Comparison of ENCODE assay signal across 9 cellular contexts in genomic region chr1:119001181-119002018, GRCh38. TPM values are rescaled to one million over a fixed set of nuclear protein-coding genes. Genes with fewer than 3 reads are reported as not detected.
DNase-seq lines count a peak whose midpoint lies in the region; ATAC-seq, FAIRE-seq and TF ChIP-seq lines count a peak whose summit lies in the region.
"Had no signal": no experiment of that assay in that cellular context is flagged by ENCODE, and none has a peak within 500 bp of the region (broad histone marks: within the 10 kb centered on the region; RNA-seq: fewer than 3 reads in every experiment).

No MANE protein-coding gene starts in this region.

- no peak overlapping the region for H3K14ac ChIP-seq in H1 (ENCODE audit: insufficient read length)

- no peak overlapping the region for H4K5ac ChIP-seq in H1 (ENCODE audit: insufficient read length, low read depth, low read length)

- H2BK12ac ChIP-seq in H1 (ENCODE audit: low read depth, low read length) = 0 out of 2 replicates have a peak overlapping the region, but pooled peaks have one; percentile 60

- no peaks in the 10 kb centered on the region for H3K9me3 ChIP-seq in H1 (ENCODE audit: insufficient read depth in 2 of 2, low read depth in 1 of 2, low read length in 1 of 2)
- peaks cover 0 to 3% of the 10 kb centered on the region in 2 donors for H3K9me3 ChIP-seq in muscle layer of duodenum (ENCODE audit: control insufficient read depth in 1 of 2, low read length in 2 of 2)

- H3K4me2 ChIP-seq in H1 (ENCODE audit: insufficient read depth in 1 of 2, low read depth in 2 of 2, low read length in 2 of 2) = peak overlapping the region; percentile 68 to 85

- peaks cover 96 to 100% (median 99%) of the 10 kb centered on the region in 4 experiments for H3K27me3 ChIP-seq in H1 (replicated peaks in 1 of 4; ENCODE audit: control insufficient read depth in 3 of 4, extremely low read depth in 1 of 4, insufficient read depth in 3 of 4, low read length in 3 of 4)
- H3K27me3 ChIP-seq in muscle layer of duodenum (ENCODE audit: low read depth, low read length) = peaks cover 93% of the 10 kb centered on the region

- no peak overlapping the region for H3K9ac ChIP-seq in H1 (replicated peaks in 1 of 4; ENCODE audit: extremely low read depth in 1 of 4, low read depth in 3 of 4, low read length in 3 of 4)

- no peaks in the 10 kb centered on the region for H3K79me1 ChIP-seq in H1 (ENCODE audit: low read depth, low read length)

- no peak for TF ChIP-seq RAD21 in H1 (IDR thresholded peaks at IDR 0.05 in 1 of 2, conservative IDR thresholded peaks at IDR 0.05 in 1 of 2; ENCODE audit: low read depth in 2 of 2, low read length in 2 of 2)

- FAIRE-seq in H1 (lab: Jason Lieb, UNC) (no peak), H54 (lab: Jason Lieb, UNC) (no peak)

- TF ChIP-seq POLR2A in H1 (IDR thresholded peaks at IDR 0.05; ENCODE audit: control extremely low read depth in 1 of 2, low read depth in 2 of 2, low read length in 2 of 2) = no peak
- TF ChIP-seq POLR2A in H54 (IDR thresholded peaks at IDR 0.05; ENCODE audit: low read depth, low read length) = no peak

- H3K23me2 ChIP-seq in H1 (ENCODE audit: low read depth, low read length) = no peaks in the 10 kb centered on the region; the same call in 1 of the 2 replicates

- peak overlapping the region; percentile 27 for H3K4me3 ChIP-seq in AG10803 (ENCODE audit: low read length)
- peak overlapping the region; percentile 4 to 53 (median 28); a peak in 5 of 8 replicates for H3K4me3 ChIP-seq in H1 (ENCODE audit: extremely low read depth in 1 of 4, insufficient read depth in 2 of 4, low read depth in 3 of 4, low read length in 4 of 4)
- H3K4me3 ChIP-seq in muscle layer of duodenum (ENCODE audit: low read depth in 1 of 2, low read length in 2 of 2) = peak overlapping the region; percentile 30 to 35

- H2AFZ ChIP-seq in H1 (ENCODE audit: low read length) = no peak overlapping the region

- WGBS in H1 (ENCODE audit: extremely low coverage in 1 of 2, insufficient coverage in 1 of 2, insufficient read length in 1 of 2, insufficient replicate concordance in 2 of 2, low coverage in 1 of 2, low lambda C conversion rate in 2 of 2, missing lambda C conversion rate in 1 of 2), 2 experiments = 1% methylated on average over 43 of the region's 49 CpGs; no CpG with 5 or more reads in 1 of the 2 experiments

- peaks cover 5 to 24% of the 10 kb centered on the region in 2 experiments for H4K20me1 ChIP-seq in H1 (replicated peaks in 1 of 2; ENCODE audit: control insufficient read depth in 1 of 2, insufficient read depth in 2 of 2, low read length in 2 of 2)

- peak; percentile 24 for DNase-seq in AG10803 (ENCODE audit: low read depth)
- DNase-seq in HT-29 (ENCODE audit: low spot score) = peak; percentile 27
- peak in 1 of 2 experiments; percentile 60 for DNase-seq in H1 (ENCODE audit: low read depth in 1 of 2, low spot score in 2 of 2)
- DNase-seq in activated T-cell treated with anti-CD3 and anti-CD28 coated beads, Interleukin-2, amount 50 U/mL, for 1 hour = no peak
- no peak for DNase-seq in H54 (ENCODE audit: insufficient read length, low spot score)
- DNase-seq in activated effector memory CD4-positive, alpha-beta T cell treated with anti-CD3 and anti-CD28 coated beads, Interleukin-2, amount 50 U/mL, for 16 hours = no peak

- H3K18ac ChIP-seq in H1 (ENCODE audit: extremely low read depth, low read length) = peak overlapping the region; percentile 32; the same call in 1 of the 2 replicates

- POLR2A ChIA-PET in H1 (lab: Charles Lee; ENCODE audit: partially characterized antibody) = interaction anchor here (1.0 to 1.9 kb wide), 3 partner anchors 15 to 21 kb away, joined by 3 to 6 read pairs (median 4); no protein-coding TSS in a partner anchor

- H2BK20ac ChIP-seq in H1 (ENCODE audit: low read length) = no peak overlapping the region

- no peak overlapping the region for H2AK5ac ChIP-seq in H1 (ENCODE audit: low read depth, low read length)

- H3K4ac ChIP-seq in H1 (replicated peaks; ENCODE audit: insufficient read length, low read depth, low read length) = no peak overlapping the region

- no peak overlapping the region for H2BK120ac ChIP-seq in H1 (replicated peaks; ENCODE audit: low read depth, low read length)

- H3K79me2 ChIP-seq in H1 (ENCODE audit: control insufficient read depth in 1 of 2, insufficient read depth in 2 of 2, low read length in 2 of 2) = no peaks in the 10 kb centered on the region

- no peak overlapping the region for H4K91ac ChIP-seq in H1 (replicated peaks; ENCODE audit: insufficient read length, low read length)

- H3K36me3 ChIP-seq in H1 (ENCODE audit: control insufficient read depth in 2 of 4, insufficient read depth in 4 of 4, low read length in 3 of 4) = no peaks in the 10 kb centered on the region
- H3K36me3 ChIP-seq in muscle layer of duodenum (ENCODE audit: control insufficient read depth in 1 of 2, insufficient read depth in 2 of 2, low read length in 2 of 2) = no peaks in the 10 kb centered on the region

- H2BK15ac ChIP-seq in H1 (ENCODE audit: low read length) = no peak overlapping the region

- ATAC-seq in HG02884 (IDR thresholded peaks at IDR 0.05; ENCODE audit: unreplicated experiment) = no peak
- ATAC-seq: activated naive CD4-positive, alpha-beta T cell treated with anti-CD3 and anti-CD28 coated beads, Interleukin-2, amount 50 U/mL, for 72 hours had no signal

- no peak overlapping the region for H3K56ac ChIP-seq in H1 (replicated peaks; ENCODE audit: insufficient read length, low read depth, low read length)

- peaks cover 9 to 31% (median 11%) of the 10 kb centered on the region in 4 experiments for H3K4me1 ChIP-seq in H1 (replicated peaks in 1 of 4; ENCODE audit: control insufficient read depth in 3 of 4, insufficient read depth in 4 of 4, low read length in 3 of 4)
- H3K4me1 ChIP-seq in muscle layer of duodenum (ENCODE audit: control insufficient read depth in 1 of 2, insufficient read depth in 2 of 2, low read length in 2 of 2) = peaks cover 0 to 13% of the 10 kb centered on the region in 2 donors

- H3K27ac ChIP-seq in H1 (ENCODE audit: low read depth, low read length) = no peak overlapping the region
- H3K27ac ChIP-seq in muscle layer of duodenum (ENCODE audit: low read length) = no peak overlapping the region

- H3K23ac ChIP-seq in H1 (ENCODE audit: insufficient read length) = no peak overlapping the region

- no peak overlapping the region for H2BK5ac ChIP-seq in H1 (ENCODE audit: low read depth, low read length)

- CTCF ChIA-PET in H1 (lab: Charles Lee; ENCODE audit: partially characterized antibody) = interaction anchor here (2.3 to 5.9 kb wide), 4 partner anchors 8 to 16 kb away, joined by 10 to 35 read pairs (median 12); no protein-coding TSS in a partner anchor

- TF ChIP-seq CTCF in AG10803 (conservative IDR thresholded peaks at IDR 0.05; ENCODE audit: low read length) (no peak), H1 (IDR thresholded peaks at IDR 0.05; ENCODE audit: control extremely low read depth in 1 of 3, insufficient read depth in 1 of 3, low read depth in 1 of 3, low read length in 3 of 3) (no peak)

- no peak overlapping the region for H4K8ac ChIP-seq in H1 (ENCODE audit: extremely low read depth, insufficient read depth, low read length)

- TF ChIP-seq EP300 in H1 (IDR thresholded peaks at IDR 0.05; ENCODE audit: borderline replicate concordance in 1 of 2, low read depth in 2 of 2, low read length in 2 of 2) = no peak

TF ChIP-seq in H1, 55 proteins besides CTCF, POLR2A, EP300 and RAD21:
- TF ChIP-seq MAX (IDR thresholded peaks at IDR 0.05) (peak; percentile 46; the same call in 1 of the 2 replicates), SUZ12 (IDR thresholded peaks at IDR 0.05; ENCODE audit: low read length) (peak; percentile 70; the same call in 1 of the 2 replicates), KDM4A (IDR thresholded peaks at IDR 0.05; ENCODE audit: low read depth, low read length, severe bottlenecking) (peak; percentile 3), RNF2 (IDR thresholded peaks at IDR 0.05; ENCODE audit: borderline replicate concordance, low read depth, low read length, missing control alignments, poor library complexity, severe bottlenecking) (peak; percentile 60), JUN (IDR thresholded peaks at IDR 0.05; ENCODE audit: low read depth, low read length) (no peak), SP4 (IDR thresholded peaks at IDR 0.05; ENCODE audit: low read length) (no peak), EZH2 (IDR thresholded peaks at IDR 0.05; ENCODE audit: low read depth, low read length, severe bottlenecking) (peak; percentile 50), KDM1A (IDR thresholded peaks at IDR 0.05; ENCODE audit: borderline replicate concordance, low read length) (no peak)

RNA-seq across cellular contexts. Expression of gene TBX15, which starts 13.3 kb away (rescaled TPM):
- total RNA-seq in HT-29 (2014; rRNA removed; shearing (Covaris generic)) = 0.03 TPM in 1 of 2 replicates, not detected in the other
- 0.24 and 0.42 TPM in 2 replicates for total RNA-seq in H1 (2021; fragmentation: NEBNext Ultra II Directional; extraction: Animal tissue kit (Norgen Biotek cat#: 25700))
- 0.09 and 0.14 TPM in 2 replicates for polyA plus RNA-seq in H1 (2011; rRNA removed)
- polyA plus RNA-seq in H1 (2011; cell fraction: cytosol; rRNA removed) = 0.14 TPM
- 0.19 TPM for polyA plus RNA-seq in H1 (2011; cell fraction: nucleus; rRNA removed)
- polyA plus RNA-seq in H1 (2012, experiment 1 of 2) = 0.04 to 0.13 TPM (median 0.10 TPM) in 3 of 4 replicates, not detected in the other
- not detected for polyA plus RNA-seq in H1 (2012, experiment 2 of 2)
- polyA plus RNA-seq in H1 (2013, experiment 1 of 2) = 0.12 TPM
- polyA plus RNA-seq in H1 (2013, experiment 2 of 2) = 0.11 TPM
- 0.22 and 0.35 TPM in 2 replicates for polyA minus RNA-seq in H1 (2011; rRNA and poly(A)+ RNA removed)
- polyA minus RNA-seq in H1 (2011; cell fraction: cytosol; rRNA and poly(A)+ RNA removed) = not detected
- 0.40 TPM for polyA minus RNA-seq in H1 (2011; cell fraction: nucleus; rRNA and poly(A)+ RNA removed)
- total RNA-seq: activated naive CD4-positive, alpha-beta T cell treated with anti-CD3 and anti-CD28 coated beads, Interleukin-2, amount 50 U/mL, for 72 hours had no signal

Comparison
In these comparisons a context has a peak if more than half of its experiments do, and no peak if none do; other contexts are left out.
1. DNase-seq: peak in AG10803 (single experiment) and HT-29 (single experiment); none in activated T-cell treated with anti-CD3 and anti-CD28 coated beads, Interleukin-2, amount 50 U/mL, for 1 hour (single experiment), H54 (single experiment) and activated effector memory CD4-positive, alpha-beta T cell treated with anti-CD3 and anti-CD28 coated beads, Interleukin-2, amount 50 U/mL, for 16 hours (single experiment).
2. Peak in every context shown above with its lines, with median percentiles within 50 percentile points of each other: H3K4me3 ChIP-seq.